Comparison of ENCODE assay signal across 3 cellular contexts in genomic region chr16:50939356-50939755, GRCh38.
"Had no signal": no experiment of that assay in that cellular context is flagged by ENCODE, and none has a peak within 500 bp of the region (broad histone marks: within the 10 kb centered on the region; RNA-seq: fewer than 3 reads in every experiment).

No MANE protein-coding gene starts in this region.

- H3K4me3 ChIP-seq: GM12878 had no signal

- DNase-seq: GDM1, GF-D8 had no signal

- ATAC-seq: GM12878 had no signal
